Comparison of ENCODE assay signal across 1 cellular context in genomic region chr10:97229322-97229721, GRCh38.
TF ChIP-seq lines count a peak whose summit lies in the region.

No MANE protein-coding gene starts in this region.

TF ChIP-seq in IMR-90, 13 proteins besides CTCF, POLR2A, EP300 and RAD21:
- TF ChIP-seq MXI1 (IDR thresholded peaks at IDR 0.05; ENCODE audit: borderline replicate concordance, low read depth, low read length) (no peak), RCOR1 (IDR thresholded peaks at IDR 0.05; ENCODE audit: insufficient replicate concordance, low read length) (no peak), CHD1 (IDR thresholded peaks at IDR 0.05; ENCODE audit: low read depth, low read length) (no peak), MAFK (IDR thresholded peaks at IDR 0.05; ENCODE audit: low read depth, low read length) (no peak), NFE2L2 (IDR thresholded peaks at IDR 0.05; ENCODE audit: low read depth, low read length) (no peak), FOS (IDR thresholded peaks at IDR 0.05; ENCODE audit: low read depth, low read length) (no peak), ELK1 (IDR thresholded peaks at IDR 0.05; ENCODE audit: borderline replicate concordance, low read depth, low read length) (no peak), SMC3 (IDR thresholded peaks at IDR 0.05; ENCODE audit: low read depth, low read length) (no peak), MAZ (IDR thresholded peaks at IDR 0.05; ENCODE audit: borderline replicate concordance, low read depth, low read length) (no peak), USF2 (IDR thresholded peaks at IDR 0.05; ENCODE audit: low read depth, low read length) (no peak)
